11 cellular contexts compared by ENCODE assay signal in the genomic region with DNA sequence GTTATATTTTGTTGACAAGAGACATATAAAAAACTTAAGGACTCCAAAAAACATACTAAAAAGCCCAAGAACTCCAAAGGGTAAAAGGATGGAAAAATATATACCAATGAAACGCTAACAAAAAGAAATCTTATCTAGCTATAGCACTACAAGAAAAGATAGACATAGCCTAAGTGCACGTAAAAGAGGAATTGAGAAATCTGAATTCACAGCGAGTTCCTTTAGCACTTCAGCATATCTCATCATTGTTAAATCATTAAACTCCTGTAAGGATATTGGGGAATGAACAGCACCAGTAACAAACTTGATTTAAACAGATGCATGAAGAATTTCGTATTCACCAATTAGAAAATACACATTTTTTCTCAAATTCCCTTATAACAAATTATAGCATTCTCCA.
"Had no signal": no experiment of that assay in that cellular context is flagged by ENCODE, and none has a peak within 500 bp of the region (broad histone marks: within the 10 kb centered on the region; RNA-seq: fewer than 3 reads in every experiment).

No MANE protein-coding gene starts in this region.

- H3K9ac ChIP-seq: KMS-11 had no signal

- H3K27ac Mint-ChIP-seq: IgD-negative memory B cell had no signal

- H3K27me3 Mint-ChIP-seq: IgD-negative memory B cell had no signal

- H3K27ac ChIP-seq: HL-60, KMS-11 had no signal

- DNase-seq: IMR-90, Karpas-422, Kasumi-1, KBM-7, KG1 had no signal

- ATAC-seq: HepG2, K562 had no signal

- FAIRE-seq: HepG2, HTR-8/SVneo, K562 had no signal

- H3K4me2 ChIP-seq: KMS-11 had no signal

- H3K4me3 Mint-ChIP-seq: IgD-negative memory B cell had no signal

- H3K4me3 ChIP-seq: K562 had no signal
